ENCODE assay signal across 1 cellular context in the genomic region with DNA sequence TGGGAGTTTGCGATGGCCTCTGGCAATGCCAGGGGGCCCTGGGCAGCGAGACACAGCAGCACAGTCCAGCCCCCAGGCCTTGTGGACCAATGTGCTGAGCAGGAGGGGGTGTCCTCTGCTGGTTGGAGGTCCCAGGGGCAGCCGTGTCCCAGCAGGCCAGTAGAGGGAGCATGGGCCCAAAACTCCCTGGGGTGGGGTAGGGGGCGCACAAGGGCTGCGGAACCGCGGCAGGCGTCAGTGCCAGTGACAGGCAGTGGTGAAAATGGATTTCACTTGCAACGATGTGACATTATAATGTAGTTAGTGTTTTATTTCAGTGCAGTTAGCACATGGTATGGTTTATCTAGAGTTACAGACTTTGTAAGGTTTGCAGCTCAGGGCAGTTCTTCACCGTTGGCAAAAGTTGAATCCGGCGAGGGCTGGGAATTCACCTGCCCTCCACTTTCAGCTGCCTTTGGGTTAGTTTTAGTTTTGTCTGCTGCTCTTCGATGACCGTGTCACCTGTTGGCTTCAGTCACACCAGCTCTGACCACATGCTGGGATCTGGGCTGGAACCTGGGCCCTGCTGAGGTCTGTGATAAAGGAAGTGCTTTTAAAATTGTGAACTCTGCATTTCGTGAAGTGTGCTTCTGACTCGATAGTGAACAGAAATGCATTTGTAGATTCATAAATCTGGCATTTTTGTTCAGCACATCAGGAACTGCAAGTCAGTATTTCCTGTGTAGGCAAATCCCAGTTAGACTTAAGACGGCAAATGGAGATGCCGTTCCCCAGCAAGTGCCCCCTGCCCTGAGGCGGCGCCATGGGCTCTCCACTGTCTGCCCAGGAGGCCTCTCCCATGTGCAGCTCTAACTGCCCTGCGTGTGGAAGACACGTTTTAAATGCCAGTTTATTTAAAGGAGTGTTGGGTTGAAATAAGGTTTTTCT.
TF ChIP-seq lines count a peak whose summit lies in the region.

No MANE protein-coding gene starts in this region.

TF ChIP-seq in GM12878, 131 proteins besides CTCF, POLR2A, EP300 and RAD21 (continued from another document):
- TF ChIP-seq, protein P1, sequence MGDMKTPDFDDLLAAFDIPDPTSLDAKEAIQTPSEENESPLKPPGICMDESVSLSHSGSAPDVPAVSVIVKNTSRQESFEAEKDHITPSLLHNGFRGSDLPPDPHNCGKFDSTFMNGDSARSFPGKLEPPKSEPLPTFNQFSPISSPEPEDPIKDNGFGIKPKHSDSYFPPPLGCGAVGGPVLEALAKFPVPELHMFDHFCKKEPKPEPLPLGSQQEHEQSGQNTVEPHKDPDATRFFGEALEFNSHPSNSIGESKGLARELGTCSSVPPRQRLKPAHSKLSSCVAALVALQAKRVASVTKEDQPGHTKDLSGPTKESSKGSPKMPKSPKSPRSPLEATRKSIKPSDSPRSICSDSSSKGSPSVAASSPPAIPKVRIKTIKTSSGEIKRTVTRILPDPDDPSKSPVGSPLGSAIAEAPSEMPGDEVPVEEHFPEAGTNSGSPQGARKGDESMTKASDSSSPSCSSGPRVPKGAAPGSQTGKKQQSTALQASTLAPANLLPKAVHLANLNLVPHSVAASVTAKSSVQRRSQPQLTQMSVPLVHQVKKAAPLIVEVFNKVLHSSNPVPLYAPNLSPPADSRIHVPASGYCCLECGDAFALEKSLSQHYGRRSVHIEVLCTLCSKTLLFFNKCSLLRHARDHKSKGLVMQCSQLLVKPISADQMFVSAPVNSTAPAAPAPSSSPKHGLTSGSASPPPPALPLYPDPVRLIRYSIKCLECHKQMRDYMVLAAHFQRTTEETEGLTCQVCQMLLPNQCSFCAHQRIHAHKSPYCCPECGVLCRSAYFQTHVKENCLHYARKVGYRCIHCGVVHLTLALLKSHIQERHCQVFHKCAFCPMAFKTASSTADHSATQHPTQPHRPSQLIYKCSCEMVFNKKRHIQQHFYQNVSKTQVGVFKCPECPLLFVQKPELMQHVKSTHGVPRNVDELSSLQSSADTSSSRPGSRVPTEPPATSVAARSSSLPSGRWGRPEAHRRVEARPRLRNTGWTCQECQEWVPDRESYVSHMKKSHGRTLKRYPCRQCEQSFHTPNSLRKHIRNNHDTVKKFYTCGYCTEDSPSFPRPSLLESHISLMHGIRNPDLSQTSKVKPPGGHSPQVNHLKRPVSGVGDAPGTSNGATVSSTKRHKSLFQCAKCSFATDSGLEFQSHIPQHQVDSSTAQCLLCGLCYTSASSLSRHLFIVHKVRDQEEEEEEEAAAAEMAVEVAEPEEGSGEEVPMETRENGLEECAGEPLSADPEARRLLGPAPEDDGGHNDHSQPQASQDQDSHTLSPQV (IDR thresholded peaks at IDR 0.05): 0 out of 2 replicates have a peak, but pooled peaks have one; percentile 35
- TF ChIP-seq TCF12 (IDR thresholded peaks at IDR 0.05; ENCODE audit: low read depth, low read length) (no peak), SIN3A (IDR thresholded peaks at IDR 0.05; ENCODE audit: low read depth, low read length) (no peak), SMC3 (IDR thresholded peaks at IDR 0.05; ENCODE audit: borderline replicate concordance, low read length) (peak; percentile 60; the same call in 1 of the 2 replicates)
- TF ChIP-seq, protein P2, sequence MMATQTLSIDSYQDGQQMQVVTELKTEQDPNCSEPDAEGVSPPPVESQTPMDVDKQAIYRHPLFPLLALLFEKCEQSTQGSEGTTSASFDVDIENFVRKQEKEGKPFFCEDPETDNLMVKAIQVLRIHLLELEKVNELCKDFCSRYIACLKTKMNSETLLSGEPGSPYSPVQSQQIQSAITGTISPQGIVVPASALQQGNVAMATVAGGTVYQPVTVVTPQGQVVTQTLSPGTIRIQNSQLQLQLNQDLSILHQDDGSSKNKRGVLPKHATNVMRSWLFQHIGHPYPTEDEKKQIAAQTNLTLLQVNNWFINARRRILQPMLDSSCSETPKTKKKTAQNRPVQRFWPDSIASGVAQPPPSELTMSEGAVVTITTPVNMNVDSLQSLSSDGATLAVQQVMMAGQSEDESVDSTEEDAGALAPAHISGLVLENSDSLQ (IDR thresholded peaks at IDR 0.05): peak; percentile 34; the same call in 1 of the 2 replicates
